Comparison of ENCODE assay signal across 2 cellular contexts in the genomic region with DNA sequence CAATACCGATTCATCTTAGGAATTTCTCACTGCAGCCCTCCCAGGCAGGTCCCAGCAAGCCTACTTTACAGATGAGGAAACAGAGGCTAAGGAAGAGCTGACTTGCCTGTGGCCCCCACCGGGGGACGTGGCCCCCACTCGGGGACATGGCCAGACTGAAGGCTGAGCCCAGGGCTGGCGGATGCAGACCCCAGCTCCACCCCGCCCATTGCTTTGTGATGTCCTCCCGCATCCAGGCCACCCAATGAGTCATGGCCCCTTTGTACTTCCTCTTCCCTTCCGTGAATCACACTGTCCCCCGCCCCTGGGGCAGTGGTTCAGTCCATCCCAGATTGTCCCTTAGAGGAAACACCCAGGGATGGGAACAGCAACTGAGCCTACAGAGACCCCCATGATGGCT.
TF ChIP-seq lines count a peak whose summit lies in the region.

No MANE protein-coding gene starts in this region.

TF ChIP-seq in GM23338, 12 proteins besides CTCF, POLR2A, EP300 and RAD21:
- TF ChIP-seq, protein P1, sequence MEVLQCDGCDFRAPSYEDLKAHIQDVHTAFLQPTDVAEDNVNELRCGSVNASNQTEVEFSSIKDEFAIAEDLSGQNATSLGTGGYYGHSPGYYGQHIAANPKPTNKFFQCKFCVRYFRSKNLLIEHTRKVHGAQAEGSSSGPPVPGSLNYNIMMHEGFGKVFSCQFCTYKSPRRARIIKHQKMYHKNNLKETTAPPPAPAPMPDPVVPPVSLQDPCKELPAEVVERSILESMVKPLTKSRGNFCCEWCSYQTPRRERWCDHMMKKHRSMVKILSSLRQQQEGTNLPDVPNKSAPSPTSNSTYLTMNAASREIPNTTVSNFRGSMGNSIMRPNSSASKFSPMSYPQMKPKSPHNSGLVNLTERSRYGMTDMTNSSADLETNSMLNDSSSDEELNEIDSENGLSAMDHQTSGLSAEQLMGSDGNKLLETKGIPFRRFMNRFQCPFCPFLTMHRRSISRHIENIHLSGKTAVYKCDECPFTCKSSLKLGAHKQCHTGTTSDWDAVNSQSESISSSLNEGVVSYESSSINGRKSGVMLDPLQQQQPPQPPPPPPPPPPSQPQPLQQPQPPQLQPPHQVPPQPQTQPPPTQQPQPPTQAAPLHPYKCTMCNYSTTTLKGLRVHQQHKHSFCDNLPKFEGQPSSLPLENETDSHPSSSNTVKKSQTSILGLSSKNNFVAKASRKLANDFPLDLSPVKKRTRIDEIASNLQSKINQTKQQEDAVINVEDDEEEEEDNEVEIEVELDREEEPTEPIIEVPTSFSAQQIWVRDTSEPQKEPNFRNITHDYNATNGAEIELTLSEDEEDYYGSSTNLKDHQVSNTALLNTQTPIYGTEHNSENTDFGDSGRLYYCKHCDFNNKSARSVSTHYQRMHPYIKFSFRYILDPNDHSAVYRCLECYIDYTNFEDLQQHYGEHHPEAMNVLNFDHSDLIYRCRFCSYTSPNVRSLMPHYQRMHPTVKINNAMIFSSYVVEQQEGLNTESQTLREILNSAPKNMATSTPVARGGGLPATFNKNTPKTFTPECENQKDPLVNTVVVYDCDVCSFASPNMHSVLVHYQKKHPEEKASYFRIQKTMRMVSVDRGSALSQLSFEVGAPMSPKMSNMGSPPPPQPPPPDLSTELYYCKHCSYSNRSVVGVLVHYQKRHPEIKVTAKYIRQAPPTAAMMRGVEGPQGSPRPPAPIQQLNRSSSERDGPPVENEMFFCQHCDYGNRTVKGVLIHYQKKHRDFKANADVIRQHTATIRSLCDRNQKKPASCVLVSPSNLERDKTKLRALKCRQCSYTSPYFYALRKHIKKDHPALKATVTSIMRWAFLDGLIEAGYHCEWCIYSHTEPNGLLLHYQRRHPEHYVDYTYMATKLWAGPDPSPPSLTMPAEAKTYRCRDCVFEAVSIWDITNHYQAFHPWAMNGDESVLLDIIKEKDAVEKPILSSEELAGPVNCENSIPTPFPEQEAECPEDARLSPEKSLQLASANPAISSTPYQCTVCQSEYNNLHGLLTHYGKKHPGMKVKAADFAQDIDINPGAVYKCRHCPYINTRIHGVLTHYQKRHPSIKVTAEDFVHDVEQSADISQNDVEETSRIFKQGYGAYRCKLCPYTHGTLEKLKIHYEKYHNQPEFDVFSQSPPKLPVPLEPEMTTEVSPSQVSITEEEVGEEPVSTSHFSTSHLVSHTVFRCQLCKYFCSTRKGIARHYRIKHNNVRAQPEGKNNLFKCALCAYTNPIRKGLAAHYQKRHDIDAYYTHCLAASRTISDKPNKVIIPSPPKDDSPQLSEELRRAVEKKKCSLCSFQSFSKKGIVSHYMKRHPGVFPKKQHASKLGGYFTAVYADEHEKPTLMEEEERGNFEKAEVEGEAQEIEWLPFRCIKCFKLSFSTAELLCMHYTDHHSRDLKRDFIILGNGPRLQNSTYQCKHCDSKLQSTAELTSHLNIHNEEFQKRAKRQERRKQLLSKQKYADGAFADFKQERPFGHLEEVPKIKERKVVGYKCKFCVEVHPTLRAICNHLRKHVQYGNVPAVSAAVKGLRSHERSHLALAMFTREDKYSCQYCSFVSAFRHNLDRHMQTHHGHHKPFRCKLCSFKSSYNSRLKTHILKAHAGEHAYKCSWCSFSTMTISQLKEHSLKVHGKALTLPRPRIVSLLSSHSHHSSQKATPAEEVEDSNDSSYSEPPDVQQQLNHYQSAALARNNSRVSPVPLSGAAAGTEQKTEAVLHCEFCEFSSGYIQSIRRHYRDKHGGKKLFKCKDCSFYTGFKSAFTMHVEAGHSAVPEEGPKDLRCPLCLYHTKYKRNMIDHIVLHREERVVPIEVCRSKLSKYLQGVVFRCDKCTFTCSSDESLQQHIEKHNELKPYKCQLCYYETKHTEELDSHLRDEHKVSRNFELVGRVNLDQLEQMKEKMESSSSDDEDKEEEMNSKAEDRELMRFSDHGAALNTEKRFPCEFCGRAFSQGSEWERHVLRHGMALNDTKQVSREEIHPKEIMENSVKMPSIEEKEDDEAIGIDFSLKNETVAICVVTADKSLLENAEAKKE (CRISPR knock-in tag; IDR thresholded peaks at IDR 0.05): no peak
- TF ChIP-seq EZH2 (IDR thresholded peaks at IDR 0.05; ENCODE audit: low read depth, unreplicated experiment) (no peak), JUNB (IDR thresholded peaks at IDR 0.05; ENCODE audit: unreplicated experiment) (no peak), STAT1 (IDR thresholded peaks at IDR 0.05; ENCODE audit: unreplicated experiment) (no peak), EZH2phosphoT487 (IDR thresholded peaks at IDR 0.05; ENCODE audit: unreplicated experiment) (no peak), ZNF114 (CRISPR knock-in tag; IDR thresholded peaks at IDR 0.05) (no peak), CREB1 (CRISPR knock-in tag; IDR thresholded peaks at IDR 0.05; ENCODE audit: low read depth) (no peak)
- TF ChIP-seq, protein P2, sequence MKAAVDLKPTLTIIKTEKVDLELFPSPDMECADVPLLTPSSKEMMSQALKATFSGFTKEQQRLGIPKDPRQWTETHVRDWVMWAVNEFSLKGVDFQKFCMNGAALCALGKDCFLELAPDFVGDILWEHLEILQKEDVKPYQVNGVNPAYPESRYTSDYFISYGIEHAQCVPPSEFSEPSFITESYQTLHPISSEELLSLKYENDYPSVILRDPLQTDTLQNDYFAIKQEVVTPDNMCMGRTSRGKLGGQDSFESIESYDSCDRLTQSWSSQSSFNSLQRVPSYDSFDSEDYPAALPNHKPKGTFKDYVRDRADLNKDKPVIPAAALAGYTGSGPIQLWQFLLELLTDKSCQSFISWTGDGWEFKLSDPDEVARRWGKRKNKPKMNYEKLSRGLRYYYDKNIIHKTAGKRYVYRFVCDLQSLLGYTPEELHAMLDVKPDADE (IDR thresholded peaks at IDR 0.05): no peak

TF ChIP-seq in H1, 55 proteins besides CTCF, POLR2A, EP300 and RAD21:
- 0 out of 2 replicates have a peak, but pooled peaks have one; percentile 24 for TF ChIP-seq JUND (IDR thresholded peaks at IDR 0.05; ENCODE audit: low read length)
- TF ChIP-seq TBP (IDR thresholded peaks at IDR 0.05; ENCODE audit: low read depth, low read length): no peak
TF ChIP-seq in H1: peak in this region for 1.
